ENCODE assay signal across 27 cellular contexts in genomic region chr2:236762628-236763027, GRCh38.
"Had no signal": no experiment of that assay in that cellular context is flagged by ENCODE, and none has a peak within 500 bp of the region (broad histone marks: within the 10 kb centered on the region; RNA-seq: fewer than 3 reads in every experiment).

No MANE protein-coding gene starts in this region.

- H3K9me3 ChIP-seq: MG63, SJSA1 had no signal

- H3K36me3 ChIP-seq: MG63, SJSA1 had no signal

- H3K27ac ChIP-seq: KMS-11, SJSA1 had no signal

- ATAC-seq: activated CD8-positive, alpha-beta memory T cell treated with anti-CD3 and anti-CD28 coated beads, Interleukin-2, amount 10 ng/mL, durations not matched to agents 7 days and 5 days; Panc1; T-helper 17 cell; WTC11 had no signal

- H3K4me3 ChIP-seq: MG63, SJSA1 had no signal

- H3K4me2 ChIP-seq: KMS-11 had no signal

- H3K27me3 ChIP-seq: MG63, SJSA1 had no signal

- H3K9ac ChIP-seq: KMS-11 had no signal

- DNase-seq: activated CD4-positive, alpha-beta T cell treated with anti-CD3 and anti-CD28 coated beads, Interleukin-2, amount 10 ng/mL, durations not matched to agents 24 days and 14 days; activated CD4-positive, alpha-beta T cell treated with anti-CD3 and anti-CD28 coated beads, Interleukin-2, amount 50 U/mL, for 48 hours; activated CD4-positive, CD25-positive, alpha-beta regulatory T cell treated with anti-CD3 and anti-CD28 coated beads, Interleukin-2, amount 50 U/mL, for 72 hours; activated CD8-positive, alpha-beta memory T cell treated with anti-CD3 and anti-CD28 coated beads, Interleukin-2, amount 10 ng/mL, durations not matched to agents 7 days and 5 days; activated effector memory CD4-positive, alpha-beta T cell treated with Interleukin-2 at 50 U/mL for 16 hours; activated naive CD4-positive, alpha-beta T cell; activated T-cell treated with anti-CD3 and anti-CD28 coated beads, Interleukin-2, amount 50 U/mL, for 24 hours; aorta; central memory CD4-positive, alpha-beta T cell; MG63; MV-4-11; NCI-H1092 treated with DMSO at 0.1 percent for 48 hours; NCI-H1417 treated with DMSO at 0.1 percent for 48 hours; NCI-H1694; NCI-H2029; NCI-H2107; NCI-H2171 treated with DMSO at 0.1 percent for 48 hours; NCI-H226; NCI-H526 treated with DMSO at 0.1 percent for 48 hours; NCI-H82; SHP77; T-helper 17 cell; T-helper 9 cell had no signal
